Comparison of ENCODE assay signal across 8 cellular contexts in the genomic region with DNA sequence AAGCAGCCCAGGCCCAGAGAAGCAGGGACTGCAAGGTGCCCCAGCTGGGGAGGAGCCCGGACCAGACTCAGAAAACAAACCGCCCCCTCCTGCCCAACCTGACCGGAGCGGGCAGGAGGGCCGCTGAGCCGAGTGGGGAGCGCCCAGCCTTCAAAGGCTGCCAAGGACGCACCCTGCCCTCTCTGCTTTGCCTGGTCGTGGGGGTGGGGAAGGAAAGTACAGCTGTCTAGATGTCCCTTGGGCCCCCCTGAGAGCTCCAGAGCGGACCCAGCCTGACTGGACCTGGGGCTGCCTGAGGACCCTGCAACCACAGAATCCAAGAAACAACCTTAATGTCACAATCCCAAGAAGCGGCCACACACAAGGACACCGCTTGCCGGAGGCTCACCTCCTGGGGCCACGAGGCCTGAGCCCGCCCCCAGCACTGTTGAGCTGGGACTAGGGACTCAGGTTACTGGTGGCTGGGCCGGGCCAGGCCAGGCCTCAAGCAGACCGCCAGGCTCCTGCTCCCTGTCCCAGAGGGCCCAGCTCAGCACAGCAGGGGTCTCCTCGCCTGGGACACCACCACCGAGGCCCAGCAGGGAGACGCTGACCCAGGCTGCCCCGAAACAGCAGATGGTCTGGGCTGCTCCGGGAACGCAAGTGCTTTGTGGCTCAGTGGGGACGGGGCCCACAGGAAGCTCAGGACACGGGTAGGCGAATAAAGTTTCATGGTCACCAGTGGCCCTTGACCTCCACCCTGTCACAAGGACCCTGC. TPM values are rescaled to one million over a fixed set of nuclear protein-coding genes. Genes with fewer than 3 reads are reported as not detected.
DNase-seq lines count a peak whose midpoint lies in the region; ATAC-seq, FAIRE-seq and TF ChIP-seq lines count a peak whose summit lies in the region.

No MANE protein-coding gene starts in this region.

- no peak for FAIRE-seq in H54 (lab: Jason Lieb, UNC)

- H3K9ac ChIP-seq in SK-N-SH: peak overlapping the region; percentile 56; the same call in 1 of the 2 replicates

- H2AFZ ChIP-seq in SK-N-SH (ENCODE audit: low read depth): no peak overlapping the region

- POLR2A ChIA-PET in SK-N-SH (lab: Yijun Ruan, JAX): interaction anchor here (2.0 kb wide), 1 partner anchor 27 kb away, joined by 7 read pairs; a partner anchor contains a TSS

- H4K20me1 ChIP-seq in SK-N-SH (ENCODE audit: insufficient read depth): peaks cover 45% of the 10 kb centered on the region

- intact Hi-C loops in prostate gland (cut with DNase I): loop anchor here (5.0 kb wide), 1 partner anchor 41 kb away; a partner anchor contains a TSS

- H3K4me1 ChIP-seq in SK-N-SH (ENCODE audit: control insufficient read depth in 1 of 2, insufficient read depth in 2 of 2, low read depth in 1 of 2, low read length in 1 of 2): peaks cover 0 to 29% of the 10 kb centered on the region in 2 experiments; a peak in 1 of 4 replicates
- peaks cover 14% of the 10 kb centered on the region for H3K4me1 ChIP-seq in prostate gland (replicated peaks)

- TF ChIP-seq RAD21 in SK-N-SH (IDR thresholded peaks at IDR 0.05; ENCODE audit: low read length): no peak

- H3K27ac ChIP-seq in SK-N-SH (ENCODE audit: low read depth in 2 of 2, low read length in 1 of 2): no peak overlapping the region; a peak in 1 of 4 replicates
- H3K27ac ChIP-seq in prostate gland: peak overlapping the region; percentile 62 to 66

- H3K27me3 ChIP-seq in SK-N-SH (ENCODE audit: insufficient read depth): no peaks in the 10 kb centered on the region
- H3K27me3 ChIP-seq in prostate gland (replicated peaks; ENCODE audit: insufficient read depth): no peaks in the 10 kb centered on the region

- WGBS in SK-N-SH (ENCODE audit: low lambda C conversion rate): 57% methylated on average over 6 of the region's 26 CpGs
- 22% methylated on average over 19 of the region's 26 CpGs for WGBS in prostate gland

- peak; percentile 71 for DNase-seq in H54 (ENCODE audit: insufficient read length, low spot score)
- no peak for DNase-seq in SK-N-SH
- peak; percentile 43 for DNase-seq in fibroblast of villous mesenchyme (ENCODE audit: low read depth)
- DNase-seq in prostate gland (ENCODE audit: low spot score): no peak
- DNase-seq in Kasumi-1 (lab: John Stamatoyannopoulos, UW): no peak
- DNase-seq in NCI-H446 (lab: John Stamatoyannopoulos, UW): no peak
- DNase-seq in foreskin melanocyte: no peak

- H3K79me2 ChIP-seq in SK-N-SH (ENCODE audit: insufficient read depth): peaks cover 47% of the 10 kb centered on the region

- TF ChIP-seq POLR2A in H54 (IDR thresholded peaks at IDR 0.05; ENCODE audit: low read depth, low read length): no peak
- TF ChIP-seq POLR2A in prostate gland (IDR thresholded peaks at IDR 0.05): no peak

- TF ChIP-seq CTCF in SK-N-SH (IDR thresholded peaks at IDR 0.05): no peak
- no peak for TF ChIP-seq CTCF in fibroblast of villous mesenchyme (IDR thresholded peaks at IDR 0.05; ENCODE audit: insufficient read depth, low read depth, low read length)
- TF ChIP-seq CTCF in prostate gland (IDR thresholded peaks at IDR 0.05): no peak

- no peak for TF ChIP-seq EP300 in SK-N-SH (IDR thresholded peaks at IDR 0.05; ENCODE audit: borderline replicate concordance in 1 of 2, low read depth in 1 of 2, low read length in 1 of 2)

- CTCF ChIA-PET in SK-N-SH (lab: Yijun Ruan, JAX): interaction anchor here (0.8 to 2.1 kb wide), 17 partner anchors 9 to 363 kb away, joined by 3 to 13 read pairs (median 4); a partner anchor contains a TSS

- no peaks in the 10 kb centered on the region for H3K9me2 ChIP-seq in SK-N-SH

- H3K9me3 ChIP-seq in SK-N-SH (no peaks in the 10 kb centered on the region), prostate gland (no peaks in the 10 kb centered on the region)

- no peaks in the 10 kb centered on the region for H3K36me3 ChIP-seq in SK-N-SH (replicated peaks in 1 of 2; ENCODE audit: control insufficient read depth in 1 of 2, insufficient read depth in 2 of 2, low read length in 1 of 2)
- H3K36me3 ChIP-seq in prostate gland: no peaks in the 10 kb centered on the region

- H3K4me3 ChIP-seq in SK-N-SH (ENCODE audit: low read depth in 2 of 2, low read length in 1 of 2) (peak overlapping the region; percentile 64 to 87), fibroblast of villous mesenchyme (ENCODE audit: low read depth, low read length) (peak overlapping the region; percentile 71), prostate gland (peak overlapping the region; percentile 60 to 79)

- peaks cover 5% of the 10 kb centered on the region for H3F3A ChIP-seq in SK-N-SH (replicated peaks; ENCODE audit: insufficient read depth)

- ATAC-seq in GM21447 (IDR thresholded peaks at IDR 0.05; ENCODE audit: unreplicated experiment): no peak

- H3K4me2 ChIP-seq in SK-N-SH: peak overlapping the region; percentile 89

TF ChIP-seq in SK-N-SH, 30 proteins besides CTCF, POLR2A, EP300 and RAD21 (continues in another document):
- no peak for TF ChIP-seq FOXJ3 (CRISPR knock-in tag; IDR thresholded peaks at IDR 0.05)
- TF ChIP-seq, protein P1, sequence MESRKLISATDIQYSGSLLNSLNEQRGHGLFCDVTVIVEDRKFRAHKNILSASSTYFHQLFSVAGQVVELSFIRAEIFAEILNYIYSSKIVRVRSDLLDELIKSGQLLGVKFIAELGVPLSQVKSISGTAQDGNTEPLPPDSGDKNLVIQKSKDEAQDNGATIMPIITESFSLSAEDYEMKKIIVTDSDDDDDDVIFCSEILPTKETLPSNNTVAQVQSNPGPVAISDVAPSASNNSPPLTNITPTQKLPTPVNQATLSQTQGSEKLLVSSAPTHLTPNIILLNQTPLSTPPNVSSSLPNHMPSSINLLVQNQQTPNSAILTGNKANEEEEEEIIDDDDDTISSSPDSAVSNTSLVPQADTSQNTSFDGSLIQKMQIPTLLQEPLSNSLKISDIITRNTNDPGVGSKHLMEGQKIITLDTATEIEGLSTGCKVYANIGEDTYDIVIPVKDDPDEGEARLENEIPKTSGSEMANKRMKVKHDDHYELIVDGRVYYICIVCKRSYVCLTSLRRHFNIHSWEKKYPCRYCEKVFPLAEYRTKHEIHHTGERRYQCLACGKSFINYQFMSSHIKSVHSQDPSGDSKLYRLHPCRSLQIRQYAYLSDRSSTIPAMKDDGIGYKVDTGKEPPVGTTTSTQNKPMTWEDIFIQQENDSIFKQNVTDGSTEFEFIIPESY (IDR thresholded peaks at IDR 0.05; ENCODE audit: borderline replicate concordance, low read depth): no peak
- TF ChIP-seq GABPA (IDR thresholded peaks at IDR 0.05; ENCODE audit: low read depth): no peak
- no peak for TF ChIP-seq TAF1 (IDR thresholded peaks at IDR 0.05; ENCODE audit: borderline replicate concordance, low read depth, low read length)
- TF ChIP-seq CHD2 (IDR thresholded peaks at IDR 0.05; ENCODE audit: low read length, partially characterized antibody): no peak
- TF ChIP-seq TEAD4 (IDR thresholded peaks at IDR 0.05; ENCODE audit: borderline replicate concordance, insufficient read depth): no peak
- TF ChIP-seq, protein P2, sequence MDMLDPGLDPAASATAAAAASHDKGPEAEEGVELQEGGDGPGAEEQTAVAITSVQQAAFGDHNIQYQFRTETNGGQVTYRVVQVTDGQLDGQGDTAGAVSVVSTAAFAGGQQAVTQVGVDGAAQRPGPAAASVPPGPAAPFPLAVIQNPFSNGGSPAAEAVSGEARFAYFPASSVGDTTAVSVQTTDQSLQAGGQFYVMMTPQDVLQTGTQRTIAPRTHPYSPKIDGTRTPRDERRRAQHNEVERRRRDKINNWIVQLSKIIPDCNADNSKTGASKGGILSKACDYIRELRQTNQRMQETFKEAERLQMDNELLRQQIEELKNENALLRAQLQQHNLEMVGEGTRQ (IDR thresholded peaks at IDR 0.05; ENCODE audit: borderline replicate concordance, low read depth, low read length): no peak
- no peak for TF ChIP-seq NRF1 (IDR thresholded peaks at IDR 0.05; ENCODE audit: low read depth, low read length)
- no peak for TF ChIP-seq EZH2phosphoT487 (IDR thresholded peaks at IDR 0.05; ENCODE audit: borderline replicate concordance, low read depth)

RNA-seq across cellular contexts. Expression of a gene that starts 1.4 kb away (rescaled TPM):
- polyA plus RNA-seq in SK-N-SH (2012; rRNA removed): 31.3 and 32.0 TPM in 2 replicates
- polyA plus RNA-seq in SK-N-SH (2012; cell fraction: cytosol; rRNA removed): 7.9 and 13.4 TPM in 2 replicates
- polyA plus RNA-seq in SK-N-SH (2012; cell fraction: nucleus; rRNA removed): 145 and 194 TPM in 2 replicates
- total RNA-seq in fibroblast of villous mesenchyme: 69.5 and 70.9 TPM in 2 replicates
- total RNA-seq in prostate gland: 100 to 1,000 TPM in 1 of 2 donors, 10 to 100 TPM in 1; 70.5 to 165 TPM

RNA-seq across cellular contexts. Expression of a gene that starts 10.5 kb away (rescaled TPM):
- polyA plus RNA-seq in SK-N-SH (2012; rRNA removed): 2.5 and 3.8 TPM in 2 replicates
- 0.90 and 1.8 TPM in 2 replicates for polyA plus RNA-seq in SK-N-SH (2012; cell fraction: cytosol; rRNA removed)
- polyA plus RNA-seq in SK-N-SH (2012; cell fraction: nucleus; rRNA removed): 14.2 and 20.4 TPM in 2 replicates
- total RNA-seq in fibroblast of villous mesenchyme: 249 and 351 TPM in 2 replicates
- 100 to 1,000 TPM in 1 of 2 donors, 10 to 100 TPM in 1; 39.0 to 152 TPM for total RNA-seq in prostate gland

RNA-seq across cellular contexts. Expression of a gene that starts 16.8 kb away (rescaled TPM):
- polyA plus RNA-seq in SK-N-SH (2012; rRNA removed): 0.06 and 0.08 TPM in 2 replicates
- polyA plus RNA-seq in SK-N-SH (2012; cell fraction: cytosol; rRNA removed): 0.03 TPM in 1 of 2 replicates, not detected in the other
- 0.55 and 0.62 TPM in 2 replicates for polyA plus RNA-seq in SK-N-SH (2012; cell fraction: nucleus; rRNA removed)
- total RNA-seq in fibroblast of villous mesenchyme (under 0.01 TPM in 2 replicates), prostate gland (under 1 TPM in 1 of 2 donors, not detected in 1; 0.80 TPM)

RNA-seq across cellular contexts. Expression of a gene that starts 23.2 kb away (rescaled TPM):
- polyA plus RNA-seq in SK-N-SH (2012; rRNA removed): 12.3 and 13.4 TPM in 2 replicates
- 5.8 and 11.0 TPM in 2 replicates for polyA plus RNA-seq in SK-N-SH (2012; cell fraction: cytosol; rRNA removed)
- polyA plus RNA-seq in SK-N-SH (2012; cell fraction: nucleus; rRNA removed): 9.9 and 14.4 TPM in 2 replicates
- total RNA-seq in fibroblast of villous mesenchyme (11.7 and 13.2 TPM in 2 replicates), prostate gland (10 to 100 TPM; 35.8 to 54.0 TPM)

RNA-seq across cellular contexts. Expression of a gene that starts 23.4 kb away (rescaled TPM):
- 137 and 141 TPM in 2 replicates for polyA plus RNA-seq in SK-N-SH (2012; rRNA removed)
- 42.5 and 60.8 TPM in 2 replicates for polyA plus RNA-seq in SK-N-SH (2012; cell fraction: cytosol; rRNA removed)
- 483 and 499 TPM in 2 replicates for polyA plus RNA-seq in SK-N-SH (2012; cell fraction: nucleus; rRNA removed)
- total RNA-seq in fibroblast of villous mesenchyme: 57.9 and 61.2 TPM in 2 replicates
- 100 to 1,000 TPM in 1 of 2 donors, 10 to 100 TPM in 1; 97.3 to 178 TPM for total RNA-seq in prostate gland

Comparison
In these comparisons a context has a peak if more than half of its experiments do, and no peak if none do; other contexts are left out.
1. DNase-seq: peak in H54 (single experiment) and fibroblast of villous mesenchyme (single experiment); none in SK-N-SH (single experiment), prostate gland (single experiment), Kasumi-1 (0 of 2), NCI-H446 (0 of 2) and foreskin melanocyte (single experiment).
2. H3K27ac ChIP-seq: peak in prostate gland (2 of 2); none in SK-N-SH (0 of 2).
3. Peak in every context shown above with its lines, with median percentiles within 50 percentile points of each other: H3K4me3 ChIP-seq.